11 cellular contexts compared by ENCODE assay signal in the genomic region with DNA sequence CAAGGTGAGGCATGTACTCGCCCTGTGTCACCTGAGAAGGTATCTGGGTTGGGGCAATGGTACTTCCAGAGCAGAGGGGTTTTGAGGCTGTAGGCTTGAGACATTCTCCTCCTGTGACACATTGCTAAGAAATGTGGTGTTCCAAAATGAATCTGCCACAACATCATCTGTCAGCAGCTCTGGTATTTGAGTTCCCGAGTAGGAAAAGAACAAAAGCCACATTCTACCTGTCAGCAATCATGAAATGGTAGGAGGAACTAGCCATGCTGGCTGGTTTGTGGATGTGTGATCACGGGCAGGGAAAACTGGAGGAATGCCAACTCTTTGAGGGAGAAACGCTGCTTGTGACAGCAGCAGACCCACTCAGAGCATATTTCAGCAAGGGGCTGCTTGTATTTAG.
DNase-seq lines count a peak whose midpoint lies in the region; ATAC-seq and TF ChIP-seq lines count a peak whose summit lies in the region.
"Had no signal": no experiment of that assay in that cellular context is flagged by ENCODE, and none has a peak within 500 bp of the region (broad histone marks: within the 10 kb centered on the region; RNA-seq: fewer than 3 reads in every experiment).

No MANE protein-coding gene starts in this region.

- H3K27ac Mint-ChIP-seq in naive thymus-derived CD8-positive, alpha-beta T cell, result no peak overlapping the region
- H3K27ac Mint-ChIP-seq: immature natural killer cell had no signal

- peaks cover 0 to 6% (median 0%) of the 10 kb centered on the region in 9 donors for H3K9me3 Mint-ChIP-seq in naive thymus-derived CD8-positive, alpha-beta T cell

- 0 out of 2 replicates have a peak overlapping the region, but pooled peaks have one; percentile 22 for H2AFZ ChIP-seq in PC-9

- H4K20me1 ChIP-seq in PC-9 (ENCODE audit: insufficient read depth), result no peaks in the 10 kb centered on the region

- H3K27me3 ChIP-seq in PC-9 (ENCODE audit: insufficient read depth, low read depth), result no peaks in the 10 kb centered on the region

- POLR2A ChIA-PET in PC-9 (lab: Charles Lee; ENCODE audit: unreplicated experiment), result interaction anchor here (0.6 kb wide), 1 partner anchor 26 kb away, joined by 5 read pairs; no protein-coding TSS in a partner anchor
- POLR2A ChIA-PET in naive thymus-derived CD8-positive, alpha-beta T cell (lab: Charles Lee), result no interaction called here

- CTCF ChIA-PET in PC-9 (lab: Charles Lee), result interaction anchor here (0.6 to 1.7 kb wide), 3 partner anchors 34 to 726 kb away, joined by 3 to 5 read pairs (median 4); no protein-coding TSS in a partner anchor

- no peaks in the 10 kb centered on the region for H3K79me2 ChIP-seq in PC-9 (ENCODE audit: low read depth)

- H3K9me2 ChIP-seq in PC-9 (ENCODE audit: insufficient read depth), result no peaks in the 10 kb centered on the region

- peaks cover 7% of the 10 kb centered on the region for H3K9me3 ChIP-seq in PC-9 (ENCODE audit: insufficient read depth, low read depth)

- peaks cover 7 to 27% (median 16%) of the 10 kb centered on the region in 4 donors for H3K4me1 Mint-ChIP-seq in naive thymus-derived CD8-positive, alpha-beta T cell

- H3K4me1 ChIP-seq in PC-9 (replicated peaks; ENCODE audit: insufficient read depth), result peaks cover 24% of the 10 kb centered on the region

- H3F3A ChIP-seq in PC-9 (ENCODE audit: insufficient read depth, low read depth), result peaks cover 21% of the 10 kb centered on the region; the same call in 1 of the 2 replicates

- no TSS peak for BruUV-seq in PC-9 (replicated peaks; lab: Mats Ljungman, UMichigan)

- no peak for ATAC-seq in naive thymus-derived CD8-positive, alpha-beta T cell

- no peak overlapping the region for H3K4me3 ChIP-seq in PC-9
- H3K4me3 ChIP-seq in epithelial cell of proximal tubule (ENCODE audit: low read depth, low read length), result no peak overlapping the region

- H3K4me3 Mint-ChIP-seq in naive thymus-derived CD8-positive, alpha-beta T cell, result no peak overlapping the region
- H3K4me3 Mint-ChIP-seq: immature natural killer cell had no signal

- intact Hi-C loops in PC-9 (cut with micrococcal nuclease; ENCODE audit: unreplicated experiment), result loop anchor here (1.0 to 5.0 kb wide), 16 partner anchors 34 to 726 kb away; a partner anchor contains a TSS

- no peaks in the 10 kb centered on the region for H3K36me3 Mint-ChIP-seq in naive thymus-derived CD8-positive, alpha-beta T cell
- H3K36me3 Mint-ChIP-seq: immature natural killer cell had no signal

- H3K27ac ChIP-seq in PC-9, result peak overlapping the region; percentile 58
- H3K27ac ChIP-seq: 22Rv1 had no signal

- H3K27me3 Mint-ChIP-seq in naive thymus-derived CD8-positive, alpha-beta T cell, result no peaks in the 10 kb centered on the region

- no peaks in the 10 kb centered on the region for H3K36me3 ChIP-seq in PC-9 (ENCODE audit: low read depth)

- peak; percentile 17 for DNase-seq in DMS153 treated with DMSO at 0.1 percent for 48 hours (lab: John Stamatoyannopoulos, UW; ENCODE audit: unreplicated experiment)
- DNase-seq in DMS153 (lab: John Stamatoyannopoulos, UW), result no peak
- DNase-seq in PC-9, result peak; percentile 84 to 93
- DNase-seq in epithelial cell of proximal tubule (ENCODE audit: low read depth), result peak; percentile 76
- DNase-seq in renal cortical epithelial cell (ENCODE audit: low read depth), result peak; percentile 95
- no peak for DNase-seq in stimulated activated CD4-positive, alpha-beta T cell treated with anti-CD3 and anti-CD28 coated beads, Interleukin-4, amount 100 ng/mL, for 24 hours
- DNase-seq in NCI-H2196 treated with DMSO at 0.1 percent for 48 hours (lab: John Stamatoyannopoulos, UW; ENCODE audit: unreplicated experiment), result no peak
- DNase-seq in naive thymus-derived CD8-positive, alpha-beta T cell, result no peak
- DNase-seq: immature natural killer cell, MM.1S had no signal

- no peak for TF ChIP-seq CTCF in PC-9 (conservative IDR thresholded peaks at IDR 0.05)
- no peak for TF ChIP-seq CTCF in epithelial cell of proximal tubule (conservative IDR thresholded peaks at IDR 0.05; ENCODE audit: low read depth, low read length)

- H3K4me2 ChIP-seq in PC-9, result peak overlapping the region; percentile 24

Comparison
In these comparisons a context has a peak if more than half of its experiments do, and no peak if none do; other contexts are left out.
1. DNase-seq: peak in DMS153 treated with DMSO at 0.1 percent for 48 hours (single experiment), PC-9 (2 of 2), epithelial cell of proximal tubule (single experiment) and renal cortical epithelial cell (single experiment); none in DMS153 (single experiment), stimulated activated CD4-positive, alpha-beta T cell treated with anti-CD3 and anti-CD28 coated beads, Interleukin-4, amount 100 ng/mL, for 24 hours (single experiment), NCI-H2196 treated with DMSO at 0.1 percent for 48 hours (single experiment) and naive thymus-derived CD8-positive, alpha-beta T cell (0 of 10).